ENCODE assay signal across 1 cellular context in the genomic region with DNA sequence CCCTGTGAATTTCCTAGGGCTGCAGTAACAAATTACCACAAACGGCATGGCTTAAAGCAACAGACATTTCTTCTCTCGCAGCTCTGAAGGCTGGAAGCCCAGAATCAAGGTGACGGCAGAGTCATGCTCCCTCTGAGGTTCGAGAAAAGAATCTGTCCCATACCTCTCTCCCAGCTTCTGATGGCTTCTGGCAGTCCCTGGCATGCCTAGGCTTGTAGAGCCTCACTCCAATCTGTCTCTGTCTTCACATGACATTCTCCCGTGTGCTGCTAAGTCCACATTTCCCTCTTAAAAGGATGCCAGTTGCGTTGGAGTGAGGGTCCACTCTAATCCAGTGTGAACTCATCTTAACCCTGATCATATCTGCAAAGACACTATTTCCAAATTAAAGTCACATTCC.
TF ChIP-seq lines count a peak whose summit lies in the region.

No MANE protein-coding gene starts in this region.

TF ChIP-seq in H1, 55 proteins besides CTCF, POLR2A, EP300 and RAD21:
- TF ChIP-seq JUND (IDR thresholded peaks at IDR 0.05; ENCODE audit: low read length) (no peak), NANOG (IDR thresholded peaks at IDR 0.05; ENCODE audit: insufficient read depth, low read depth, low read length, poor library complexity, severe bottlenecking) (no peak), GABPA (IDR thresholded peaks at IDR 0.05; ENCODE audit: borderline replicate concordance, insufficient read depth, low read length) (no peak), TBP (IDR thresholded peaks at IDR 0.05; ENCODE audit: low read depth, low read length) (no peak), TEAD4 (IDR thresholded peaks at IDR 0.05; ENCODE audit: low read depth, low read length) (no peak), NRF1 (IDR thresholded peaks at IDR 0.05; ENCODE audit: low read depth, low read length) (no peak), CHD1 (IDR thresholded peaks at IDR 0.05; ENCODE audit: low read depth, low read length) (no peak), SAP30 (IDR thresholded peaks at IDR 0.05; ENCODE audit: insufficient read depth, insufficient replicate concordance, low read length) (no peak), YY1 (IDR thresholded peaks at IDR 0.05; ENCODE audit: low read depth, low read length) (no peak), TAF7 (optimal IDR thresholded peaks at IDR 0.05; ENCODE audit: borderline replicate concordance, low read depth, low read length) (no peak)
- TF ChIP-seq, protein P1, sequence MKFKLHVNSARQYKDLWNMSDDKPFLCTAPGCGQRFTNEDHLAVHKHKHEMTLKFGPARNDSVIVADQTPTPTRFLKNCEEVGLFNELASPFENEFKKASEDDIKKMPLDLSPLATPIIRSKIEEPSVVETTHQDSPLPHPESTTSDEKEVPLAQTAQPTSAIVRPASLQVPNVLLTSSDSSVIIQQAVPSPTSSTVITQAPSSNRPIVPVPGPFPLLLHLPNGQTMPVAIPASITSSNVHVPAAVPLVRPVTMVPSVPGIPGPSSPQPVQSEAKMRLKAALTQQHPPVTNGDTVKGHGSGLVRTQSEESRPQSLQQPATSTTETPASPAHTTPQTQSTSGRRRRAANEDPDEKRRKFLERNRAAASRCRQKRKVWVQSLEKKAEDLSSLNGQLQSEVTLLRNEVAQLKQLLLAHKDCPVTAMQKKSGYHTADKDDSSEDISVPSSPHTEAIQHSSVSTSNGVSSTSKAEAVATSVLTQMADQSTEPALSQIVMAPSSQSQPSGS (IDR thresholded peaks at IDR 0.05; ENCODE audit: low read length) = no peak
TF ChIP-seq in H1: peak in this region for 0.
